ENCODE assay signal across 18 cellular contexts in genomic region chr22:17460895-17461294, GRCh38.
A peak's percentile ranks its signal among the peaks of the same experiment; 100 is the strongest.
DNase-seq lines count a peak whose midpoint lies in the region; ATAC-seq, FAIRE-seq and TF ChIP-seq lines count a peak whose summit lies in the region.
"Had no signal": no experiment of that assay in that cellular context is flagged by ENCODE, and none has a peak within 500 bp of the region (broad histone marks: within the 10 kb centered on the region; RNA-seq: fewer than 3 reads in every experiment).

No MANE protein-coding gene starts in this region.

- H3K4me3 Mint-ChIP-seq in naive B cell: no peak overlapping the region
- no peak overlapping the region for H3K4me3 Mint-ChIP-seq in stimulated activated memory B cell treated with anti-CD40 and anti-IgM and Interleukin-4, amounts not matched to agents 10 μg/mL and 1 μg/mL and 100 μg/mL, for 72 hours
- H3K4me3 Mint-ChIP-seq: CD14-positive monocyte; CD4-positive, alpha-beta memory T cell had no signal

- TF ChIP-seq CTCF in GM12878 (IDR thresholded peaks at IDR 0.05 in 2 of 3, conservative IDR thresholded peaks at IDR 0.05 in 1 of 3; ENCODE audit: control insufficient read depth in 2 of 3, extremely low read depth in 1 of 3, insufficient read depth in 1 of 3, low read depth in 3 of 3, low read length in 3 of 3): no peak
- TF ChIP-seq CTCF in spleen (IDR thresholded peaks at IDR 0.05 in 8 of 11, conservative IDR thresholded peaks at IDR 0.05 in 3 of 11): no peak

- 73% methylated on average over 6 of the region's 6 CpGs for WGBS in GM12878 (ENCODE audit: insufficient coverage, insufficient replicate concordance, low lambda C conversion rate, missing lambda C conversion rate)
- 75 to 88% (median 81%) methylated on average over 6 of the region's 6 CpGs for WGBS in spleen, 5 donors

- in situ Hi-C loops in GM12878 (cut with MboI): no loop called here

- TF ChIP-seq POLR2A in GM12878 (IDR thresholded peaks at IDR 0.05; ENCODE audit: low read depth, low read length): no peak
- no peak for TF ChIP-seq POLR2A in spleen (IDR thresholded peaks at IDR 0.05)

- peaks cover 0 to 9% (median 3%) of the 10 kb centered on the region in 3 donors for H3K4me1 Mint-ChIP-seq in naive B cell
- H3K4me1 Mint-ChIP-seq in stimulated activated memory B cell treated with anti-CD40 and anti-IgM and Interleukin-4, amounts not matched to agents 10 μg/mL and 1 μg/mL and 100 μg/mL, for 72 hours: peaks cover 17% of the 10 kb centered on the region

- no peaks in the 10 kb centered on the region for H3K9me3 Mint-ChIP-seq in naive B cell
- no peaks in the 10 kb centered on the region for H3K9me3 Mint-ChIP-seq in stimulated activated memory B cell treated with anti-CD40 and anti-IgM and Interleukin-4, amounts not matched to agents 10 μg/mL and 1 μg/mL and 100 μg/mL, for 72 hours
- H3K9me3 Mint-ChIP-seq: CD4-positive, alpha-beta memory T cell had no signal

- H3K36me3 Mint-ChIP-seq in naive B cell: no peaks in the 10 kb centered on the region
- H3K36me3 Mint-ChIP-seq in stimulated activated memory B cell treated with anti-CD40 and anti-IgM and Interleukin-4, amounts not matched to agents 10 μg/mL and 1 μg/mL and 100 μg/mL, for 72 hours: no peaks in the 10 kb centered on the region
- H3K36me3 Mint-ChIP-seq: CD14-positive monocyte; CD4-positive, alpha-beta memory T cell had no signal

- H3K27me3 Mint-ChIP-seq in naive B cell: peaks cover 4 to 13% (median 10%) of the 10 kb centered on the region in 3 donors
- peaks cover 44% of the 10 kb centered on the region for H3K27me3 Mint-ChIP-seq in stimulated activated memory B cell treated with anti-CD40 and anti-IgM and Interleukin-4, amounts not matched to agents 10 μg/mL and 1 μg/mL and 100 μg/mL, for 72 hours

- H3K36me3 ChIP-seq in GM12878 (ENCODE audit: control insufficient read depth in 2 of 2, insufficient read depth in 2 of 2, low read length in 1 of 2): no peaks in the 10 kb centered on the region
- no peaks in the 10 kb centered on the region for H3K36me3 ChIP-seq in spleen
- H3K36me3 ChIP-seq: BLaER1 had no signal

- H3K9me3 ChIP-seq in GM12878 (replicated peaks; ENCODE audit: control insufficient read depth, insufficient read depth, low read length) (no peaks in the 10 kb centered on the region), spleen (no peaks in the 10 kb centered on the region)
- H3K9me3 ChIP-seq: BLaER1 had no signal

- no TSS peak for BruUV-seq in GM12878 (replicated peaks; lab: Mats Ljungman, UMichigan)

- TF ChIP-seq EP300 in GM12878 (IDR thresholded peaks at IDR 0.05; ENCODE audit: borderline replicate concordance in 1 of 2, control insufficient read depth in 1 of 2, low read depth in 2 of 2, low read length in 2 of 2): no peak

- DNase-seq in GM12878 (ENCODE audit: low read depth, low spot score): no peak
- no peak for DNase-seq in naive B cell
- DNase-seq in spleen: no peak
- no peak for DNase-seq in mucosa of gallbladder (ENCODE audit: low spot score)
- no peak for DNase-seq in ureter (ENCODE audit: low spot score)
- DNase-seq: 8988T; CD4-positive, alpha-beta memory T cell; DMS153; DMS79; GDM1; GM23248; HCEC 1CT; IMR-90 had no signal

- peaks cover 0 to 1% of the 10 kb centered on the region in 2 experiments; a peak in 1 of 4 replicates for H3K27me3 ChIP-seq in GM12878 (replicated peaks in 1 of 2; ENCODE audit: control insufficient read depth in 2 of 2, insufficient read depth in 2 of 2, low read length in 1 of 2)
- no peaks in the 10 kb centered on the region for H3K27me3 ChIP-seq in spleen (replicated peaks in 1 of 7)
- H3K27me3 ChIP-seq: BLaER1 had no signal

- H3K27ac ChIP-seq in GM12878 (ENCODE audit: control insufficient read depth, insufficient read depth) (no peak overlapping the region), spleen (no peak overlapping the region)
- H3K27ac ChIP-seq: BLaER1, GM23248 had no signal

- peak; percentile 70 for ATAC-seq in GM18868 (IDR thresholded peaks at IDR 0.05; ENCODE audit: unreplicated experiment)
- ATAC-seq in GM12878: no peak
- ATAC-seq in naive B cell (ENCODE audit: low read depth in 2 of 2): peak; percentile 28 to 36
- no peak for ATAC-seq in stimulated activated memory B cell treated with anti-CD40 and anti-IgM and Interleukin-4, amounts not matched to agents 10 μg/mL and 1 μg/mL and 100 μg/mL, for 72 hours

- POLR2A ChIA-PET in GM12878 (lab: Charles Lee): no interaction called here

- H3K9ac ChIP-seq in GM12878 (ENCODE audit: control insufficient read depth, insufficient read depth, low read length): no peak overlapping the region
- H3K9ac ChIP-seq: BLaER1, GM23248 had no signal

- H3K4me2 ChIP-seq in GM12878 (ENCODE audit: control insufficient read depth, insufficient read depth): no peak overlapping the region

- TF ChIP-seq RAD21 in GM12878 (IDR thresholded peaks at IDR 0.05; ENCODE audit: insufficient read depth, low read depth, low read length): no peak

- SMC1A ChIA-PET in GM12878 (lab: Charles Lee; ENCODE audit: uncharacterized antibody, unreplicated experiment): interaction anchor here (0.6 kb wide), 1 partner anchor 29 kb away, joined by 3 read pairs; no protein-coding TSS in a partner anchor

- CTCF ChIA-PET in GM12878 (lab: Yijun Ruan, JAX): interaction anchor here (0.9 kb wide), 1 partner anchor 41 kb away, joined by 3 read pairs; no protein-coding TSS in a partner anchor

- no peak overlapping the region for H3K27ac Mint-ChIP-seq in naive B cell
- peak overlapping the region; percentile 24 for H3K27ac Mint-ChIP-seq in stimulated activated memory B cell treated with anti-CD40 and anti-IgM and Interleukin-4, amounts not matched to agents 10 μg/mL and 1 μg/mL and 100 μg/mL, for 72 hours
- H3K27ac Mint-ChIP-seq: CD4-positive, alpha-beta memory T cell had no signal

- H2AFZ ChIP-seq in GM12878 (ENCODE audit: control insufficient read depth, low read depth, low read length): no peak overlapping the region
- H2AFZ ChIP-seq: GM23248 had no signal

- no peaks in the 10 kb centered on the region for H3K79me2 ChIP-seq in GM12878 (ENCODE audit: control insufficient read depth, insufficient read depth, low read length)

- H4K20me1 ChIP-seq in GM12878 (ENCODE audit: control insufficient read depth, insufficient read depth): no peaks in the 10 kb centered on the region
- H4K20me1 ChIP-seq: BLaER1 had no signal

- no peak overlapping the region for H3K4me3 ChIP-seq in GM12878
- H3K4me3 ChIP-seq in spleen: no peak overlapping the region
- H3K4me3 ChIP-seq: BLaER1, GM23248 had no signal

- intact Hi-C loops in GM12878 (cut with micrococcal nuclease; ENCODE audit: unreplicated experiment) (no loop called here), spleen (cut with DNase I; ENCODE audit: low total_unique reads) (no loop called here)

- FAIRE-seq in GM12878 (lab: Jason Lieb, UNC): no peak
- FAIRE-seq: HTR-8/SVneo had no signal

- RAD21 ChIA-PET in GM12878 (lab: Charles Lee; ENCODE audit: unreplicated experiment): no interaction called here

- H3K4me1 ChIP-seq in GM12878 (ENCODE audit: control insufficient read depth, insufficient read depth, low read length): no peaks in the 10 kb centered on the region
- H3K4me1 ChIP-seq in spleen: no peaks in the 10 kb centered on the region

TF ChIP-seq in GM12878, 131 proteins besides CTCF, POLR2A, EP300 and RAD21:
- TF ChIP-seq RUNX3 (IDR thresholded peaks at IDR 0.05; ENCODE audit: low read length) (no peak), NBN (IDR thresholded peaks at IDR 0.05) (no peak), HDGF (IDR thresholded peaks at IDR 0.05) (no peak), IKZF1 (conservative IDR thresholded peaks at IDR 0.05) (no peak), ZBTB11 (CRISPR knock-in tag; IDR thresholded peaks at IDR 0.05) (no peak), CHD2 (IDR thresholded peaks at IDR 0.05; ENCODE audit: borderline replicate concordance, low read depth, low read length) (no peak), FOXK2 (IDR thresholded peaks at IDR 0.05) (no peak), EZH2 (IDR thresholded peaks at IDR 0.05; ENCODE audit: borderline replicate concordance, control insufficient read depth, low read depth, low read length) (no peak), PKNOX1 (IDR thresholded peaks at IDR 0.05) (peak; percentile 48)

Comparison
In these comparisons a context has a peak if more than half of its experiments do, and no peak if none do; other contexts are left out.
1. ATAC-seq: peak in GM18868 (single experiment) and naive B cell (2 of 2); none in GM12878 (single experiment) and stimulated activated memory B cell treated with anti-CD40 and anti-IgM and Interleukin-4, amounts not matched to agents 10 μg/mL and 1 μg/mL and 100 μg/mL, for 72 hours (single experiment).